In the genomic region with DNA sequence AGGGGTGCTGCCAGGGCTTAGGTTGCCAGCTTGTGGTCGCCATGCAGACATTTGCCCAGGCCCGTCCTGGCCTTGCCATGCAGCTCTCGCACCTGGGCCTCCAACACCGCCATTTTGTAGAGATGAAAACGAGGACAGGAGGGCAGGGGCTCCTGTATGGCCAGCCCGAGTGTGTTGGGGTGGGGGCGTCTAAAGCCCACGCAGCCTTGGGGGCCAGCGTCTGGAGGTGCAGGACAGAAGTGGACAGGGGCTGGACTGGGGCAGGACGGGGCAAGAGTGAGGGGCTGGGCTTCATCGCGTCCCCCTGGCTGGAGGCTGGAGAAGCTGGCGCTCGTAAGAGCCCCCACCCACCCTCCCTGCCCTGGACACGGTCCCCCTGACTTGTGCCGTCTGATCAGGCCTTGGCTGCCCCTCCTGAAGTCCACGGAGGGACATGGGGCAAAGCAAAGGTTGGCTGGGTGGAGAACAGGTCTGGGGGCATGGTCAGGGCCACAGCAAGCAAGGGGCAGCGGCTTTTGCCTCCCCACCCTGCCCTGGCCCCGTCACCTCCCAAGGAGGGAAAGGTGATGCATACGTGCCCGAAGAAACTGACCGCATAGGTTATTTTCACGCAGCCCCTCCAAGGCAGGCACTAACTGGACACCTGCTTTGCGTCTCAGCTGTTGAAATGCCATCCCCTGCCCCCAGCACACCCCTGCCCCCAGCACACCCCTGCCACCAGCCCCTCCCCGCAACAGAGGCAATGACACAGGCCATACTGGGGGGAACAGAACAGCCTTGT, we compare ENCODE assay signal across 25 cellular contexts. TPM values are rescaled to one million over a fixed set of nuclear protein-coding genes. Genes with fewer than 3 reads are reported as not detected.
DNase-seq lines count a peak whose midpoint lies in the region; ATAC-seq and TF ChIP-seq lines count a peak whose summit lies in the region.
"Had no signal": no experiment of that assay in that cellular context is flagged by ENCODE, and none has a peak within 500 bp of the region (broad histone marks: within the 10 kb centered on the region; RNA-seq: fewer than 3 reads in every experiment).

No MANE protein-coding gene starts in this region.

- WGBS in psoas muscle, 3 donors, result 50 to 74% (median 61%) methylated on average over 20 to 25 of the region's 25 CpGs

- H3K36me3 ChIP-seq in BLaER1 (no peaks in the 10 kb centered on the region), right atrium auricular region (no peaks in the 10 kb centered on the region), psoas muscle (ENCODE audit: insufficient read depth in 1 of 2, low read depth in 1 of 2) (peaks cover 0 to 25% of the 10 kb centered on the region in 2 donors), HAP-1 (replicated peaks) (no peaks in the 10 kb centered on the region)
- H3K36me3 ChIP-seq: pancreas, tibial artery had no signal

- ATAC-seq in psoas muscle, result peak in 3 of 4 donors; percentile 46 to 52 (median 47)
- no peak for ATAC-seq in GM18861 (IDR thresholded peaks at IDR 0.05; ENCODE audit: unreplicated experiment)
- ATAC-seq: activated naive CD4-positive, alpha-beta T cell treated with anti-CD3 and anti-CD28 coated beads, Interleukin-2, amount 50 U/mL, for 72 hours; pancreas had no signal

- H3K4me3 ChIP-seq in BLaER1 (no peak overlapping the region), right atrium auricular region (peak overlapping the region in 1 of 2 donors; percentile 4), psoas muscle (peak overlapping the region; percentile 75), HAP-1 (no peak overlapping the region)
- H3K4me3 ChIP-seq: GM23248, pancreas, tibial artery had no signal

- no peak overlapping the region for H3K9ac ChIP-seq in BLaER1
- H3K9ac ChIP-seq: GM23248 had no signal

- H4K20me1 ChIP-seq in BLaER1, result no peaks in the 10 kb centered on the region

- in situ Hi-C loops in HAP-1 (cut with MboI; ENCODE audit: low sequenced_read_pairs), result no loop called here

- H3K4me1 ChIP-seq in BLaER1 (peaks cover 73% of the 10 kb centered on the region), right atrium auricular region (peaks cover 0 to 59% of the 10 kb centered on the region in 2 donors), psoas muscle (peaks cover 85% of the 10 kb centered on the region), HAP-1 (no peaks in the 10 kb centered on the region)
- H3K4me1 ChIP-seq: pancreas had no signal

- H3K27me3 ChIP-seq in BLaER1, result no peaks in the 10 kb centered on the region
- no peaks in the 10 kb centered on the region for H3K27me3 ChIP-seq in right atrium auricular region
- H3K27me3 ChIP-seq in psoas muscle (ENCODE audit: insufficient read depth in 3 of 3, low read length in 2 of 3), result no peaks in the 10 kb centered on the region
- no peaks in the 10 kb centered on the region for H3K27me3 ChIP-seq in HAP-1 (ENCODE audit: low read depth)
- H3K27me3 ChIP-seq: pancreas had no signal

- no peaks in the 10 kb centered on the region for H3K9me3 ChIP-seq in BLaER1
- H3K9me3 ChIP-seq in right atrium auricular region, result no peaks in the 10 kb centered on the region
- H3K9me3 ChIP-seq in psoas muscle, result no peaks in the 10 kb centered on the region
- no peaks in the 10 kb centered on the region for H3K9me3 ChIP-seq in HAP-1
- H3K9me3 ChIP-seq: pancreas, tibial artery had no signal

- intact Hi-C loops in psoas muscle (cut with DNase I), result no loop called here

- peak overlapping the region; percentile 80 for H3K4me2 ChIP-seq in BLaER1

- H3K27ac ChIP-seq in BLaER1 (0 out of 2 replicates have a peak overlapping the region, but pooled peaks have one; percentile 13), right atrium auricular region (peak overlapping the region; percentile 68 to 77), psoas muscle (peak overlapping the region; percentile 94)
- H3K27ac ChIP-seq: C4-2B, GM23248, pancreas had no signal

- TF ChIP-seq CTCF in GM10266 (IDR thresholded peaks at IDR 0.05; ENCODE audit: control insufficient read depth, insufficient read depth, low read depth, missing control alignments), result no peak
- TF ChIP-seq CTCF in right atrium auricular region (IDR thresholded peaks at IDR 0.05), result no peak
- no peak for TF ChIP-seq CTCF in psoas muscle (IDR thresholded peaks at IDR 0.05)

- peak; percentile 20 for DNase-seq in GM10266 (ENCODE audit: extremely low spot score)
- no peak for DNase-seq in right atrium auricular region (ENCODE audit: low spot score)
- peak in 1 of 2 donors; percentile 63 for DNase-seq in psoas muscle
- no peak for DNase-seq in CD1c-positive myeloid dendritic cell (ENCODE audit: extremely low spot score)
- DNase-seq in HAP-1 (ENCODE audit: low spot score in 2 of 2), result no peak
- DNase-seq: activated CD4-positive, alpha-beta T cell treated with anti-CD3 and anti-CD28 coated beads for 48 hours; activated effector memory CD4-positive, alpha-beta T cell treated with Interleukin-2 at 50 U/mL for 16 hours; amygdala; effector CD4-positive, alpha-beta T cell; GM23248; NCI-H1436 treated with DMSO at 0.1 percent for 48 hours; NCI-H2081 treated with DMSO at 0.1 percent for 48 hours; NCI-H2227 treated with DMSO at 0.1 percent for 48 hours; nephron progenitor cell; SIG-M5; stimulated activated CD4-positive, alpha-beta T cell treated with anti-CD3 and anti-CD28 coated beads, Interleukin-4, amount 100 ng/mL, for 1 hour; T1000; tibial artery had no signal

RNA-seq across cellular contexts. Expression of a gene that starts 0.8 kb away (rescaled TPM):
- total RNA-seq in right atrium auricular region (10 to 100 TPM; 12.8 to 16.4 TPM), psoas muscle (1,000 to 10,000 TPM; 1,884 to 7,638 (median 4,017) TPM)
- polyA plus RNA-seq in psoas muscle, result 1,000 to 10,000 TPM; 1,367 to 5,833 (median 3,289) TPM
- total RNA-seq: GM23248 had no signal
- polyA plus RNA-seq: AG04450, GM23248 had no signal

RNA-seq across cellular contexts. Expression of a gene that starts 26.8 kb away (rescaled TPM):
- 100 to 1,000 TPM; 128 to 210 TPM for total RNA-seq in right atrium auricular region
- total RNA-seq in psoas muscle, result 10 to 100 TPM; 46.3 to 91.8 (median 66.9) TPM
- polyA plus RNA-seq in psoas muscle, result 100 to 1,000 TPM in 2 of 3 donors, 10 to 100 TPM in 1; 75.4 to 163 (median 130) TPM

RNA-seq across cellular contexts. Expression of a gene that starts 28.6 kb away (rescaled TPM):
- total RNA-seq in right atrium auricular region, result under 1 TPM in 1 of 2 donors, not detected in 1; 0.33 TPM
- 1 to 10 TPM; 1.6 to 8.9 (median 2.4) TPM for total RNA-seq in psoas muscle
- polyA plus RNA-seq in psoas muscle, result under 1 TPM; 0.16 to 1.00 (median 0.61) TPM
- total RNA-seq: GM23248, liver, pancreas had no signal
- polyA plus RNA-seq: AG04450, GM23248, liver, pancreas had no signal

Comparison
In these comparisons a context has a peak if more than half of its experiments do, and no peak if none do; other contexts are left out.
1. H3K27ac ChIP-seq: peak in every context shown above with its lines; median percentile 94 in psoas muscle; 72 in right atrium auricular region; 13 in BLaER1.
2. RNA of a gene that starts 0.8 kb away (total RNA-seq): 1,884 to 7,638 TPM in psoas muscle; 12.8 to 16.4 TPM in right atrium auricular region; every median in the first group is over 100 times any median in the second.